8 cellular contexts compared by ENCODE assay signal in genomic region chr14:74712499-74713394, GRCh38. TPM values are rescaled to one million over a fixed set of nuclear protein-coding genes. Genes with fewer than 3 reads are reported as not detected.
DNase-seq lines count a peak whose midpoint lies in the region; ATAC-seq, FAIRE-seq and TF ChIP-seq lines count a peak whose summit lies in the region.

Gene AREL1 (minus strand): TSS chr14:74713080. CDS start chr14:74685615, 27,465 bp downstream.
Gene FCF1 (plus strand): TSS chr14:74713144. CDS start chr14:74713198, 54 bp downstream.

- peak; percentile 99 to 100 (median 99) for ATAC-seq in pancreas

- H3K4me1 ChIP-seq in pancreas, result peaks cover 0 to 14% (median 0%) of the 10 kb centered on the region in 3 donors
- peaks cover 7 to 35% (median 15%) of the 10 kb centered on the region in 4 donors for H3K4me1 ChIP-seq in transverse colon

- H3K27me3 ChIP-seq in H7 (ENCODE audit: control insufficient read depth, insufficient read depth, low read length) (no peaks in the 10 kb centered on the region), pancreas (no peaks in the 10 kb centered on the region), transverse colon (no peaks in the 10 kb centered on the region)

- TF ChIP-seq POLR2A in transverse colon (IDR thresholded peaks at IDR 0.05), result peak; percentile 75

- DNase-seq in ELF-1 (ENCODE audit: low read depth, low spot score) (peak; percentile 91), H7 (peak; percentile 92), NCI-H226 (peak; percentile 84), glomerular endothelial cell (ENCODE audit: extremely low read depth, low read depth, low spot score) (peak; percentile 55), pancreas (peak; percentile 59 to 84 (median 77)), transverse colon (peak; percentile 84), NCI-H774 (lab: John Stamatoyannopoulos, UW) (no peak)
- peak; percentile 70 for DNase-seq in activated effector memory CD4-positive, alpha-beta T cell treated with Interleukin-2 at 50 U/mL for 16 hours

- peak within 1 kb of the TSS; percentile 35 to 72 (median 60) for H3K27ac ChIP-seq in pancreas
- peak within 1 kb of the TSS; percentile 83 to 91 (median 86) for H3K27ac ChIP-seq in transverse colon

- intact Hi-C loops in pancreas (cut with DNase I), result no loop called here
- intact Hi-C loops in transverse colon (cut with DNase I; ENCODE audit: low total_unique reads), result no loop called here

- H3K4me3 ChIP-seq in H7 (ENCODE audit: insufficient read depth, low read depth, low read length) (peak within 1 kb of the TSS; percentile 84), pancreas (peak within 1 kb of the TSS; percentile 58 to 88 (median 68)), transverse colon (peak within 1 kb of the TSS; percentile 60 to 79 (median 74))

- 0% methylated on average over 31 of the region's 31 CpGs for WGBS in pancreas, 2 donors
- WGBS in transverse colon (ENCODE audit: low coverage in 1 of 2), 2 donors, result 0% methylated on average over 8 to 31 of the region's 31 CpGs

- no peaks in the 10 kb centered on the region; the same call in none of the 2 replicates for H3K36me3 ChIP-seq in H7 (replicated peaks; ENCODE audit: control insufficient read depth, insufficient read depth, low read length)
- peaks cover 0 to 11% (median 0%) of the 10 kb centered on the region in 3 donors for H3K36me3 ChIP-seq in pancreas
- H3K36me3 ChIP-seq in transverse colon, result peaks cover 0 to 28% (median 6%) of the 10 kb centered on the region in 4 donors

- no peak for TF ChIP-seq EP300 in transverse colon (IDR thresholded peaks at IDR 0.05; ENCODE audit: low read depth)

- in situ Hi-C loops in transverse colon (cut with MboI; ENCODE audit: low pct_ligation_motif_present in 1 of 4, low pct_unique_long_range_greater_than_20kb in 1 of 4, low sequenced_read_pairs in 3 of 4), result no loop called here

- no peak for FAIRE-seq in pancreas (lab: Jason Lieb, UNC)

- H3K9me3 ChIP-seq in pancreas (no peaks in the 10 kb centered on the region), transverse colon (no peaks in the 10 kb centered on the region)

- no peak for TF ChIP-seq CTCF in pancreas (IDR thresholded peaks at IDR 0.05)
- TF ChIP-seq CTCF in transverse colon (IDR thresholded peaks at IDR 0.05), result peak in 1 of 5 experiments; percentile 6

RNA-seq across cellular contexts. Expression of gene AREL1, which starts in this region (rescaled TPM):
- total RNA-seq in H7 (2014; rRNA removed; shearing (Covaris generic)), result 19.6 and 20.0 TPM in 2 replicates
- total RNA-seq in glomerular endothelial cell (27.9 and 44.4 TPM in 2 replicates), pancreas (10 to 100 TPM; 11.1 to 20.9 (median 15.2) TPM), transverse colon (10 to 100 TPM; 22.4 to 57.1 (median 41.1) TPM)
- polyA plus RNA-seq in pancreas, result 10 to 100 TPM in 1 of 2 donors, 1 to 10 TPM in 1; 7.6 to 10.3 TPM

RNA-seq across cellular contexts. Expression of gene FCF1, which starts in this region (rescaled TPM):
- 24.9 and 32.2 TPM in 2 replicates for total RNA-seq in H7 (2014; rRNA removed; shearing (Covaris generic))
- total RNA-seq in glomerular endothelial cell (33.1 and 36.5 TPM in 2 replicates), pancreas (10 to 100 TPM in 5 of 6 donors, 1 to 10 TPM in 1; 8.1 to 26.9 (median 17.2) TPM), transverse colon (10 to 100 TPM in 2 of 4 donors, 1 to 10 TPM in 1, under 1 TPM in 1; 0.37 to 25.5 (median 15.6) TPM)
- 10 to 100 TPM in 1 of 2 donors, 1 to 10 TPM in 1; 2.5 to 12.9 TPM for polyA plus RNA-seq in pancreas
